Comparison of ENCODE assay signal across 8 cellular contexts in the genomic region with DNA sequence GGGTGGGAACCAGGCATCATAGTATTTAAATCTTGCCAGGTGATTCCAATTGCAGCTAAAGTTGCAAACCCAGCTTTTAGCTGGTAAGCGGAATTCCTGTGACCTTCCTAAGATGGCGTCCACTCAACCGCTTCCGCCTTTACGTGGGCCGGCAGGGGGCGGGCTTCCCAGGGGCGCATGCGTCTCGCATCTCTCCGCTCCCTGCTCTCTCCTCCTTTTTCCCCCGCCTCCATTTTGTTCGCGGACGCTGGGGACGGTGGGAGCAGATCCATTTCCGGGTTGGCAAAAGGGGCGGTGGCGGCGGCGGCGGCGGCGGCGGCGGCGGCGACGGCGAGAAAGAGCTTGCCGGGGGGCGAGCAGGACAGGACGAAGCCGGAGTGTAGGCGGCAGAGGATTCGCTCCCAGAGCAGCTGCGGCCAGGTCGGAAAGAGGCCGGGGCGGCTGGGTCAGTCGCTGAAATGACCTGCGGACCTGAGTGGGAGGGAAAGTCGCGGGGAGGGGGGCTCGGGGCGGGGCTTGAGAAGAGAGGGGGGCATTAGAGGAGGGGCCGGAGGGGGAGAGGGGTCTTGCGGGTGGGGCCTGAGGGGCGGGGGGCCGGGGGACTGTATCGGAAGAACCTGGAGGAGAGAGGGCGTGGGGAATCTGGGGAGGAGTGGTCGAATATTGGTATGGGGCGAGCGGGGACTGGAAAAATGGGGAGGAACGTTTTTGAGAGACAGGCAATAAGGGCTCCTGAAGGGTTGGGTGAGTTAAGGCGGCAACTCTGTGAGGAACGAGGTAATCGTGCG. TPM values are rescaled to one million over a fixed set of nuclear protein-coding genes. Genes with fewer than 3 reads are reported as not detected.
A peak's percentile ranks its signal among the peaks of the same experiment; 100 is the strongest.
DNase-seq lines count a peak whose midpoint lies in the region; ATAC-seq and TF ChIP-seq lines count a peak whose summit lies in the region.

A gene with protein sequence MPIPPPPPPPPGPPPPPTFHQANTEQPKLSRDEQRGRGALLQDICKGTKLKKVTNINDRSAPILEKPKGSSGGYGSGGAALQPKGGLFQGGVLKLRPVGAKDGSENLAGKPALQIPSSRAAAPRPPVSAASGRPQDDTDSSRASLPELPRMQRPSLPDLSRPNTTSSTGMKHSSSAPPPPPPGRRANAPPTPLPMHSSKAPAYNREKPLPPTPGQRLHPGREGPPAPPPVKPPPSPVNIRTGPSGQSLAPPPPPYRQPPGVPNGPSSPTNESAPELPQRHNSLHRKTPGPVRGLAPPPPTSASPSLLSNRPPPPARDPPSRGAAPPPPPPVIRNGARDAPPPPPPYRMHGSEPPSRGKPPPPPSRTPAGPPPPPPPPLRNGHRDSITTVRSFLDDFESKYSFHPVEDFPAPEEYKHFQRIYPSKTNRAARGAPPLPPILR (plus strand): TSS at position 232 of the 788 bp plus-strand sequence. CDS start 37,156 bp downstream, outside the sequence.

- H3K4me3 ChIP-seq in HFF-Myc (replicated peaks; ENCODE audit: low read depth, low read length) (peak within 1 kb of the TSS; percentile 75), SK-N-SH (ENCODE audit: low read depth in 2 of 2, low read length in 1 of 2) (peak within 1 kb of the TSS; percentile 65 to 100), thoracic aorta (peak within 1 kb of the TSS; percentile 88)

- TF ChIP-seq EP300 in SK-N-SH (IDR thresholded peaks at IDR 0.05; ENCODE audit: borderline replicate concordance in 1 of 2, low read depth in 1 of 2, low read length in 1 of 2), result peak in 1 of 2 experiments; percentile 56; a peak in 1 of 4 replicates

- H3K9me2 ChIP-seq in SK-N-SH, result no peaks in the 10 kb centered on the region

- peaks cover 0 to 2% of the 10 kb centered on the region in 2 experiments for H3K36me3 ChIP-seq in SK-N-SH (replicated peaks in 1 of 2; ENCODE audit: control insufficient read depth in 1 of 2, insufficient read depth in 2 of 2, low read length in 1 of 2)
- no peaks in the 10 kb centered on the region for H3K36me3 ChIP-seq in thoracic aorta

- ATAC-seq in omental fat pad (ENCODE audit: low FRiP score), result peak; percentile 99
- ATAC-seq in thoracic aorta (ENCODE audit: insufficient number of reproducible peaks, low FRiP score, low read depth), result peak; percentile 98

- H3K4me1 ChIP-seq in SK-N-SH (ENCODE audit: control insufficient read depth in 1 of 2, insufficient read depth in 2 of 2, low read depth in 1 of 2, low read length in 1 of 2) (peaks cover 0 to 4% of the 10 kb centered on the region in 2 experiments; a peak in 1 of 4 replicates), thoracic aorta (ENCODE audit: control insufficient read depth in 1 of 2, low read depth in 2 of 2) (peaks cover 5 to 19% of the 10 kb centered on the region in 2 donors)

- H2AFZ ChIP-seq in SK-N-SH (ENCODE audit: low read depth), result peak within 1 kb of the TSS; percentile 99

- H3K79me2 ChIP-seq in SK-N-SH (ENCODE audit: insufficient read depth), result peaks cover 40% of the 10 kb centered on the region

- H3K27ac ChIP-seq in SK-N-SH (ENCODE audit: low read depth in 2 of 2, low read length in 1 of 2) (peak within 1 kb of the TSS; percentile 90 to 94), thoracic aorta (peak within 1 kb of the TSS; percentile 81 to 88)

- POLR2A ChIA-PET in SK-N-SH (lab: Yijun Ruan, JAX), result interaction anchor here (0.7 to 1.7 kb wide), 10 partner anchors 11 to 120 kb away, joined by 3 to 7 read pairs (median 4); no protein-coding TSS in a partner anchor

- WGBS in SK-N-SH (ENCODE audit: low lambda C conversion rate), result 1% methylated on average over 60 of the region's 60 CpGs

- DNase-seq in GM04503 (ENCODE audit: low read depth) (peak; percentile 70), HFF-Myc (ENCODE audit: extremely low read depth, low read depth) (peak; percentile 78), NCI-H1048 (lab: John Stamatoyannopoulos, UW) (peak; percentile 98), SK-N-SH (peak; percentile 95), glomerular visceral epithelial cell (ENCODE audit: extremely low spot score) (peak; percentile 98), omental fat pad (ENCODE audit: low spot score) (peak; percentile 77), thoracic aorta (ENCODE audit: low spot score) (peak; percentile 84)
- peak; percentile 96 for DNase-seq in activated naive CD4-positive, alpha-beta T cell treated with anti-CD3 and anti-CD28 coated beads, Interleukin-2, amount 50 U/mL, for 16 hours

- TF ChIP-seq CTCF in HFF-Myc (IDR thresholded peaks at IDR 0.05; ENCODE audit: low read depth, low read length, missing control alignments), result peak; percentile 83
- peak; percentile 56 for TF ChIP-seq CTCF in SK-N-SH (IDR thresholded peaks at IDR 0.05)
- peak in 1 of 3 donors; percentile 79 for TF ChIP-seq CTCF in omental fat pad (IDR thresholded peaks at IDR 0.05)
- TF ChIP-seq CTCF in thoracic aorta (IDR thresholded peaks at IDR 0.05), result peak; percentile 73

- H3K4me2 ChIP-seq in SK-N-SH, result peak within 1 kb of the TSS; percentile 94

- TF ChIP-seq RAD21 in SK-N-SH (IDR thresholded peaks at IDR 0.05; ENCODE audit: low read length), result no peak

- CTCF ChIA-PET in SK-N-SH (lab: Yijun Ruan, JAX), result interaction anchor here (0.6 to 4.1 kb wide), 14 partner anchors 10 to 144 kb away, joined by 3 to 17 read pairs (median 4); a partner anchor contains a TSS

- H3F3A ChIP-seq in SK-N-SH (replicated peaks; ENCODE audit: insufficient read depth), result peaks cover 8% of the 10 kb centered on the region

- peak within 1 kb of the TSS; percentile 86 for H3K9ac ChIP-seq in SK-N-SH

- H3K27me3 ChIP-seq in SK-N-SH (ENCODE audit: insufficient read depth) (no peaks in the 10 kb centered on the region), thoracic aorta (replicated peaks; ENCODE audit: insufficient read depth) (no peaks in the 10 kb centered on the region)

- H4K20me1 ChIP-seq in SK-N-SH (ENCODE audit: insufficient read depth), result no peaks in the 10 kb centered on the region

- H3K9me3 ChIP-seq in SK-N-SH (no peaks in the 10 kb centered on the region), thoracic aorta (no peaks in the 10 kb centered on the region)

TF ChIP-seq in SK-N-SH, 30 proteins besides CTCF, POLR2A, EP300 and RAD21 (continues in another document):
- TF ChIP-seq, protein P1, sequence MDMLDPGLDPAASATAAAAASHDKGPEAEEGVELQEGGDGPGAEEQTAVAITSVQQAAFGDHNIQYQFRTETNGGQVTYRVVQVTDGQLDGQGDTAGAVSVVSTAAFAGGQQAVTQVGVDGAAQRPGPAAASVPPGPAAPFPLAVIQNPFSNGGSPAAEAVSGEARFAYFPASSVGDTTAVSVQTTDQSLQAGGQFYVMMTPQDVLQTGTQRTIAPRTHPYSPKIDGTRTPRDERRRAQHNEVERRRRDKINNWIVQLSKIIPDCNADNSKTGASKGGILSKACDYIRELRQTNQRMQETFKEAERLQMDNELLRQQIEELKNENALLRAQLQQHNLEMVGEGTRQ (IDR thresholded peaks at IDR 0.05; ENCODE audit: borderline replicate concordance, low read depth, low read length), result no peak
- TF ChIP-seq, protein P2, sequence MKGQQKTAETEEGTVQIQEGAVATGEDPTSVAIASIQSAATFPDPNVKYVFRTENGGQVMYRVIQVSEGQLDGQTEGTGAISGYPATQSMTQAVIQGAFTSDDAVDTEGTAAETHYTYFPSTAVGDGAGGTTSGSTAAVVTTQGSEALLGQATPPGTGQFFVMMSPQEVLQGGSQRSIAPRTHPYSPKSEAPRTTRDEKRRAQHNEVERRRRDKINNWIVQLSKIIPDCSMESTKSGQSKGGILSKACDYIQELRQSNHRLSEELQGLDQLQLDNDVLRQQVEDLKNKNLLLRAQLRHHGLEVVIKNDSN (IDR thresholded peaks at IDR 0.05; ENCODE audit: borderline replicate concordance, low read depth), result no peak
- TF ChIP-seq FOSL2 (IDR thresholded peaks at IDR 0.05; ENCODE audit: borderline replicate concordance, low read depth), result no peak
- peak; percentile 75 for TF ChIP-seq GABPA (IDR thresholded peaks at IDR 0.05; ENCODE audit: low read depth)
- no peak for TF ChIP-seq FOXJ3 (CRISPR knock-in tag; IDR thresholded peaks at IDR 0.05)
- TF ChIP-seq NFIC (IDR thresholded peaks at IDR 0.05; ENCODE audit: borderline replicate concordance), result no peak
- TF ChIP-seq POLR2AphosphoS5 (IDR thresholded peaks at IDR 0.05; ENCODE audit: low read depth, low read length), result peak; percentile 85
- TF ChIP-seq, protein P3, sequence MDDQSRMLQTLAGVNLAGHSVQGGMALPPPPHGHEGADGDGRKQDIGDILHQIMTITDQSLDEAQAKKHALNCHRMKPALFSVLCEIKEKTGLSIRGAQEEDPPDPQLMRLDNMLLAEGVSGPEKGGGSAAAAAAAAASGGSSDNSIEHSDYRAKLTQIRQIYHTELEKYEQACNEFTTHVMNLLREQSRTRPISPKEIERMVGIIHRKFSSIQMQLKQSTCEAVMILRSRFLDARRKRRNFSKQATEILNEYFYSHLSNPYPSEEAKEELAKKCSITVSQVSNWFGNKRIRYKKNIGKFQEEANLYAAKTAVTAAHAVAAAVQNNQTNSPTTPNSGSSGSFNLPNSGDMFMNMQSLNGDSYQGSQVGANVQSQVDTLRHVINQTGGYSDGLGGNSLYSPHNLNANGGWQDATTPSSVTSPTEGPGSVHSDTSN (IDR thresholded peaks at IDR 0.05), result peak; percentile 46

RNA-seq across cellular contexts. Expression of the gene that starts here (rescaled TPM):
- 5.9 and 6.8 TPM in 2 replicates for polyA plus RNA-seq in SK-N-SH (2012; rRNA removed)
- polyA plus RNA-seq in SK-N-SH (2012; cell fraction: cytosol; rRNA removed), result 6.2 and 6.6 TPM in 2 replicates
- polyA plus RNA-seq in SK-N-SH (2012; cell fraction: nucleus; rRNA removed), result 8.3 and 9.1 TPM in 2 replicates
- total RNA-seq in omental fat pad (10 to 100 TPM; 10.1 to 12.9 (median 10.8) TPM), thoracic aorta (10 to 100 TPM in 1 of 2 donors, 1 to 10 TPM in 1; 8.9 to 14.0 TPM)

Comparison
In these comparisons a context has a peak if more than half of its experiments do, and no peak if none do; other contexts are left out.
1. Peak in every context shown above with its lines: DNase-seq, ATAC-seq, H3K4me3 ChIP-seq and H3K27ac ChIP-seq.